In the genomic region with DNA sequence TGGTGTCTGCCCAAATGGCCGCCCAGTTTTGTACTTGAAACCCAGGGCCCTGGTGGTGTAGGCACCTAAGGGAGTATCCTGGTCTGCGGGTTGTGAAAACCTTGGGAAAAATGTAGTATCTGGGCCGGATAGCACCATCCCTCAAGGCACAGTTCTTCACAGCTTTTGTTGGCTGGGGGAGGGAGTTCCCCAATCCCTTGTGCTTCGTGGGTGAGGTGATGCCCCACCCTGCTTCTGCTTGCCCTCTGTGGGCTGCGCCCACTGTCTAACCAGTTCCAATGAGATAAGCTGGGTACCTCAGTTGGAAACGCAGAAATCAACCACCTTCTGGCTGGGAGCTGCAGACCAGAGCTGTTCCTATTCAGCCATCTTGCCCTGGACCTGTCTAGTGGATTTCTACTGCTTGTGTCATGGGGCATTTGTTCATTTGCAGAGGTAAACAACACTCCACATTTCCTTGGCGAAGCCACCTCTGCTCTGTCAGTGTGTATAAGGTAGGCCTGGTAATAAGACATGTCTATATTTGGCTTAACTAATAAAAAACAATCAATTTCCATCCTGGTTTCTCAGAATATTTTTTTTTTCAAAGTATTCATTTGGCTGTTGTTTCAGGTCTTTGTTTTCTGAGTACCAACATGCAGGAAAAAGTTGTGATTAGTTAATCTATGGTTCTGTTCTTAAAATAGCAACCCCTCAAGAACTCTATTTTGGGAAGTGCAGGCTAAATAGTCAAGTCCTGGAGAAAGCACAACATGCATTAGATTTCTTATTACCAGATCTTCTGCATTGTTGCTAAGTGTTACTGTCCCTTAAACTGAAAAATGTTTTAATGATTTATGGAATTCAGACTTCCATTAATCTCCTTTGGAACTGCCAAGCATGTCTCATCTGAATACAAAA, we compare ENCODE assay signal across 16 cellular contexts.
"Had no signal": no experiment of that assay in that cellular context is flagged by ENCODE, and none has a peak within 500 bp of the region (broad histone marks: within the 10 kb centered on the region; RNA-seq: fewer than 3 reads in every experiment).

No MANE protein-coding gene starts in this region.

- ATAC-seq: activated CD8-positive, alpha-beta T cell treated with anti-CD3 and anti-CD28 coated beads for 36 hours; left lung; pancreas had no signal

- DNase-seq: activated CD4-positive, alpha-beta T cell treated with anti-CD3 and anti-CD28 coated beads for 1 hour; activated CD8-positive, alpha-beta memory T cell treated with anti-CD3 and anti-CD28 coated beads, Interleukin-2, amount 50 U/mL, for 48 hours; activated CD8-positive, alpha-beta T cell treated with anti-CD3 and anti-CD28 coated beads for 36 hours; activated naive CD8-positive, alpha-beta T cell treated with anti-CD3 and anti-CD28 coated beads, Interleukin-2, amount 10 ng/mL, durations not matched to agents 7 days and 5 days; anterior cingulate cortex; foreskin melanocyte; head of caudate nucleus; left lung; mesendoderm; pancreas; small intestine; stomach had no signal

- H3K4me1 ChIP-seq: left lung, pancreas, stomach had no signal

- H3K9me3 ChIP-seq: pancreas, thoracic aorta had no signal

- H3K27me3 ChIP-seq: left lung, pancreas, stomach had no signal

- H3K27ac ChIP-seq: left lung, pancreas, stomach, thoracic aorta had no signal

- H3K36me3 ChIP-seq: left lung, pancreas, stomach, thoracic aorta had no signal

- FAIRE-seq: colon, endothelial cell of umbilical vein, keratinocyte, pancreas, small intestine had no signal

- H3K4me3 ChIP-seq: left lung, pancreas, stomach, thoracic aorta had no signal
